ENCODE assay signal across 37 cellular contexts in genomic region chr18:62072370-62072769, GRCh38.
"Had no signal": no experiment of that assay in that cellular context is flagged by ENCODE, and none has a peak within 500 bp of the region (broad histone marks: within the 10 kb centered on the region; RNA-seq: fewer than 3 reads in every experiment).

No MANE protein-coding gene starts in this region.

- ATAC-seq: activated CD4-positive, alpha-beta T cell treated with anti-CD3 and anti-CD28 coated beads for 36 hours; activated CD4-positive, CD25-positive, alpha-beta regulatory T cell treated with anti-CD3 and anti-CD28 coated beads, Interleukin-2, amount 50 U/mL, for 24 hours; activated CD8-positive, alpha-beta memory T cell treated with anti-CD3 and anti-CD28 coated beads, Interleukin-2, amount 10 ng/mL, durations not matched to agents 7 days and 5 days; activated CD8-positive, alpha-beta T cell treated with anti-CD3 and anti-CD28 coated beads, Interleukin-2, amount 10 ng/mL, durations not matched to agents 7 days and 5 days; activated naive CD8-positive, alpha-beta T cell treated with anti-CD3 and anti-CD28 coated beads, Interleukin-2, amount 50 U/mL, for 24 hours; T-cell; T-helper 17 cell; WTC11 had no signal

- H3K4me3 Mint-ChIP-seq: activated CD4-positive, alpha-beta memory T cell treated with anti-CD3 and anti-CD28 coated beads, Interleukin-2, amount 10 ng/mL, durations not matched to agents 7 days and 5 days; activated CD4-positive, alpha-beta T cell treated with anti-CD3 and anti-CD28 coated beads for 36 hours; activated CD4-positive, alpha-beta T cell treated with anti-CD3 and anti-CD28 coated beads, Interleukin-2, amount 10 ng/mL, durations not matched to agents 7 days and 5 days; activated CD8-positive, alpha-beta memory T cell treated with anti-CD3 and anti-CD28 coated beads, Interleukin-2, amount 10 ng/mL, durations not matched to agents 7 days and 5 days; activated CD8-positive, alpha-beta T cell treated with anti-CD3 and anti-CD28 coated beads, Interleukin-2, amount 10 ng/mL, durations not matched to agents 7 days and 5 days; activated naive CD4-positive, alpha-beta T cell treated with anti-CD3 and anti-CD28 coated beads, Interleukin-2, amount 10 ng/mL, durations not matched to agents 7 days and 5 days; activated naive CD4-positive, alpha-beta T cell treated with anti-CD3 and anti-CD28 coated beads, Interleukin-2, amount 50 U/mL, for 24 hours; activated naive CD8-positive, alpha-beta T cell; activated naive CD8-positive, alpha-beta T cell treated with anti-CD3 and anti-CD28 coated beads, Interleukin-2, amount 10 ng/mL, durations not matched to agents 7 days and 5 days; activated naive CD8-positive, alpha-beta T cell treated with anti-CD3 and anti-CD28 coated beads, Interleukin-2, amount 50 U/mL, for 24 hours; activated T-cell treated with anti-CD3 and anti-CD28 coated beads, Interleukin-2, amount 50 U/mL, for 24 hours; brain; central memory CD8-positive, alpha-beta T cell; T-cell; T-helper 17 cell; T-helper 2 cell treated with Interferon-gamma antibody and Interleukin-4, amounts not matched to agents 5 μg/mL and 100 μg/mL, for 36 hours; WTC11 had no signal

- H3K4me1 ChIP-seq: ascending aorta had no signal

- H3K27me3 ChIP-seq: ascending aorta, cardiac muscle cell had no signal

- H3K9me3 Mint-ChIP-seq: activated CD4-positive, alpha-beta memory T cell treated with anti-CD3 and anti-CD28 coated beads, Interleukin-2, amount 10 ng/mL, durations not matched to agents 7 days and 5 days; activated CD4-positive, alpha-beta T cell treated with anti-CD3 and anti-CD28 coated beads, Interleukin-2, amount 10 ng/mL, durations not matched to agents 7 days and 5 days; activated naive CD4-positive, alpha-beta T cell treated with anti-CD3 and anti-CD28 coated beads, Interleukin-2, amount 10 ng/mL, durations not matched to agents 7 days and 5 days; activated T-cell treated with anti-CD3 and anti-CD28 coated beads, Interleukin-2, amount 50 U/mL, for 24 hours; activated T-helper 2 cell treated with anti-CD3 and anti-CD28 coated beads, Interferon-gamma antibody, Interleukin-2, Interleukin-4, amounts not matched to agents 10 μg/mL and 5 μg/mL and 100 μg/mL, durations not matched to agents 14 hours and 24 hours and 36 hours; brain; T-helper 2 cell treated with Interferon-gamma antibody and Interleukin-4, amounts not matched to agents 5 μg/mL and 100 μg/mL, for 36 hours; WTC11 had no signal

- H3K9me3 ChIP-seq: ascending aorta had no signal

- H3K4me1 Mint-ChIP-seq: activated CD4-positive, alpha-beta memory T cell treated with anti-CD3 and anti-CD28 coated beads, Interleukin-2, amount 10 ng/mL, durations not matched to agents 7 days and 5 days; activated CD4-positive, alpha-beta T cell treated with anti-CD3 and anti-CD28 coated beads for 36 hours; activated CD4-positive, alpha-beta T cell treated with anti-CD3 and anti-CD28 coated beads, Interleukin-2, amount 10 ng/mL, durations not matched to agents 7 days and 5 days; activated CD8-positive, alpha-beta memory T cell treated with anti-CD3 and anti-CD28 coated beads, Interleukin-2, amount 10 ng/mL, durations not matched to agents 7 days and 5 days; activated naive CD4-positive, alpha-beta T cell treated with anti-CD3 and anti-CD28 coated beads, Interleukin-2, amount 10 ng/mL, durations not matched to agents 7 days and 5 days; activated naive CD4-positive, alpha-beta T cell treated with anti-CD3 and anti-CD28 coated beads, Interleukin-2, amount 50 U/mL, for 24 hours; activated naive CD8-positive, alpha-beta T cell treated with anti-CD3 and anti-CD28 coated beads, Interleukin-2, amount 10 ng/mL, durations not matched to agents 7 days and 5 days; activated naive CD8-positive, alpha-beta T cell treated with anti-CD3 and anti-CD28 coated beads, Interleukin-2, amount 50 U/mL, for 24 hours; central memory CD8-positive, alpha-beta T cell; T-cell; T-helper 17 cell; WTC11 had no signal

- H3K27me3 Mint-ChIP-seq: activated CD4-positive, alpha-beta memory T cell treated with anti-CD3 and anti-CD28 coated beads, Interleukin-2, amount 10 ng/mL, durations not matched to agents 7 days and 5 days; activated CD4-positive, alpha-beta T cell treated with anti-CD3 and anti-CD28 coated beads for 36 hours; activated CD4-positive, alpha-beta T cell treated with anti-CD3 and anti-CD28 coated beads, Interleukin-2, amount 10 ng/mL, durations not matched to agents 7 days and 5 days; activated CD8-positive, alpha-beta memory T cell treated with anti-CD3 and anti-CD28 coated beads, Interleukin-2, amount 10 ng/mL, durations not matched to agents 7 days and 5 days; activated naive CD4-positive, alpha-beta T cell treated with anti-CD3 and anti-CD28 coated beads, Interleukin-2, amount 10 ng/mL, durations not matched to agents 7 days and 5 days; activated naive CD4-positive, alpha-beta T cell treated with anti-CD3 and anti-CD28 coated beads, Interleukin-2, amount 50 U/mL, for 24 hours; activated naive CD8-positive, alpha-beta T cell; activated naive CD8-positive, alpha-beta T cell treated with anti-CD3 and anti-CD28 coated beads, Interleukin-2, amount 10 ng/mL, durations not matched to agents 7 days and 5 days; activated naive CD8-positive, alpha-beta T cell treated with anti-CD3 and anti-CD28 coated beads, Interleukin-2, amount 50 U/mL, for 24 hours; activated T-cell treated with anti-CD3 and anti-CD28 coated beads, Interleukin-2, amount 50 U/mL, for 24 hours; central memory CD8-positive, alpha-beta T cell; T-cell; T-helper 17 cell had no signal

- H3K27ac ChIP-seq: ascending aorta, cardiac muscle cell, WERI-Rb-1 had no signal

- H3K36me3 Mint-ChIP-seq: activated naive CD4-positive, alpha-beta T cell treated with anti-CD3 and anti-CD28 coated beads, Interleukin-2, amount 10 ng/mL, durations not matched to agents 7 days and 5 days; brain; WTC11 had no signal

- H3K27ac Mint-ChIP-seq: activated CD4-positive, alpha-beta memory T cell treated with anti-CD3 and anti-CD28 coated beads, Interleukin-2, amount 10 ng/mL, durations not matched to agents 7 days and 5 days; activated CD4-positive, alpha-beta T cell treated with anti-CD3 and anti-CD28 coated beads for 36 hours; activated CD4-positive, alpha-beta T cell treated with anti-CD3 and anti-CD28 coated beads, Interleukin-2, amount 10 ng/mL, durations not matched to agents 7 days and 5 days; activated CD8-positive, alpha-beta memory T cell treated with anti-CD3 and anti-CD28 coated beads, Interleukin-2, amount 10 ng/mL, durations not matched to agents 7 days and 5 days; activated CD8-positive, alpha-beta T cell treated with anti-CD3 and anti-CD28 coated beads, Interleukin-2, amount 10 ng/mL, durations not matched to agents 7 days and 5 days; activated naive CD4-positive, alpha-beta T cell treated with anti-CD3 and anti-CD28 coated beads, Interleukin-2, amount 10 ng/mL, durations not matched to agents 7 days and 5 days; activated naive CD4-positive, alpha-beta T cell treated with anti-CD3 and anti-CD28 coated beads, Interleukin-2, amount 50 U/mL, for 24 hours; activated naive CD8-positive, alpha-beta T cell; activated naive CD8-positive, alpha-beta T cell treated with anti-CD3 and anti-CD28 coated beads, Interleukin-2, amount 10 ng/mL, durations not matched to agents 7 days and 5 days; activated naive CD8-positive, alpha-beta T cell treated with anti-CD3 and anti-CD28 coated beads, Interleukin-2, amount 50 U/mL, for 24 hours; activated T-cell treated with anti-CD3 and anti-CD28 coated beads, Interleukin-2, amount 50 U/mL, for 24 hours; activated T-helper 2 cell treated with anti-CD3 and anti-CD28 coated beads, Interferon-gamma antibody, Interleukin-2, Interleukin-4, amounts not matched to agents 10 μg/mL and 5 μg/mL and 100 μg/mL, durations not matched to agents 14 hours and 24 hours and 36 hours; brain; T-cell; T-helper 17 cell; T-helper 2 cell treated with Interferon-gamma antibody and Interleukin-4, amounts not matched to agents 5 μg/mL and 100 μg/mL, for 36 hours; WTC11 had no signal

- DNase-seq: activated CD4-positive, alpha-beta memory T cell treated with anti-CD3 and anti-CD28 coated beads, Interleukin-2, amount 10 ng/mL, durations not matched to agents 7 days and 5 days; activated CD4-positive, alpha-beta T cell treated with anti-CD3 and anti-CD28 coated beads for 1 hour; activated CD4-positive, alpha-beta T cell treated with anti-CD3 and anti-CD28 coated beads for 36 hours; activated CD4-positive, alpha-beta T cell treated with anti-CD3 and anti-CD28 coated beads for 48 hours; activated CD4-positive, alpha-beta T cell treated with anti-CD3 and anti-CD28 coated beads, Interleukin-2, amount 10 ng/mL, durations not matched to agents 7 days and 5 days; activated CD4-positive, alpha-beta T cell treated with anti-CD3 and anti-CD28 coated beads, Interleukin-2, amount 50 U/mL, for 48 hours; activated CD4-positive, CD25-positive, alpha-beta regulatory T cell; activated CD8-positive, alpha-beta memory T cell treated with anti-CD3 and anti-CD28 coated beads for 24 hours; activated CD8-positive, alpha-beta memory T cell treated with anti-CD3 and anti-CD28 coated beads, Interleukin-2, amount 10 ng/mL, durations not matched to agents 7 days and 5 days; activated CD8-positive, alpha-beta memory T cell treated with anti-CD3 and anti-CD28 coated beads, Interleukin-2, amount 50 U/mL, for 48 hours; activated CD8-positive, alpha-beta T cell treated with anti-CD3 and anti-CD28 coated beads, Interleukin-2, amount 10 ng/mL, durations not matched to agents 7 days and 5 days; activated effector memory CD4-positive, alpha-beta T cell treated with Interleukin-2 at 50 U/mL for 16 hours; activated gamma-delta T cell; activated naive CD4-positive, alpha-beta T cell treated with anti-CD3 and anti-CD28 coated beads, Interleukin-2, amount 10 ng/mL, durations not matched to agents 7 days and 5 days; activated naive CD4-positive, alpha-beta T cell treated with Interleukin-2 at 50 U/mL for 16 hours; activated naive CD8-positive, alpha-beta T cell treated with anti-CD3 and anti-CD28 coated beads, Interleukin-2, amount 10 ng/mL, durations not matched to agents 7 days and 5 days; activated naive CD8-positive, alpha-beta T cell treated with anti-CD3 and anti-CD28 coated beads, Interleukin-2, amount 50 U/mL, for 24 hours; activated T-cell treated with anti-CD3 and anti-CD28 coated beads, Interleukin-2, amount 50 U/mL, for 24 hours; activated T-cell treated with anti-CD3 and anti-CD28 coated beads, Interleukin-2, amount 50 U/mL, for 48 hours; amygdala; anterior cingulate cortex; caudate nucleus; cerebellar nuclear complex; T-cell; T-helper 17 cell; T-helper 9 cell; WERI-Rb-1 had no signal
